ENCODE assay signal across 26 cellular contexts in the genomic region with DNA sequence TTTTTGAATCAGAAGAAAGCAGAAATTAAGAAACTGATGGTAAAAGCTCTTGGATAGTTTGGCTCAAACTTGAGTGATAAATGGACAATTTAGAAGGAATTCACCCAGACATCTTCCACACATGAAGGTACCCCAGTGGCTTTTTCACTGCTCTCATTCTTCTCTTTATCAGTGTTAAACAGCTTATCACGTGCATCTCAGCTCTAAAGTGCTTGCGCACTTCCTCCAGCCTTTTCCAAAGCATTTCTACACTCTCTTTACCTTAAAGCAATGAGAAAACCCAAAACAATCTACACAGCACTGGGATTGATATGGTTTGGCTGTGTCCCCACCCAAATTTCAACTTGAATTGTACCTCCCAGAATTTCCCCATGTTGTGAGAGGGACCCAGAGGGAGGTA.
"Had no signal": no experiment of that assay in that cellular context is flagged by ENCODE, and none has a peak within 500 bp of the region (broad histone marks: within the 10 kb centered on the region; RNA-seq: fewer than 3 reads in every experiment).

No MANE protein-coding gene starts in this region.

- H3K4me1 Mint-ChIP-seq: naive thymus-derived CD4-positive, alpha-beta T cell; stimulated activated naive B cell treated with anti-CD40 and anti-IgM and Interleukin-4, amounts not matched to agents 10 μg/mL and 1 μg/mL and 100 μg/mL, for 72 hours had no signal

- H3K4me3 Mint-ChIP-seq: naive thymus-derived CD4-positive, alpha-beta T cell; natural killer cell treated with Interleukin-12 subunit alpha and Interleukin-12 subunit beta and Interleukin-15 and Interleukin-18, amount 100 ng/mL, for 72 hours; neural crest cell; stimulated activated naive B cell treated with anti-CD40 and anti-IgM and Interleukin-4, amounts not matched to agents 10 μg/mL and 1 μg/mL and 100 μg/mL, for 72 hours had no signal

- H3K4me3 ChIP-seq: hepatocyte, left ventricle myocardium inferior, lung, mucosa of descending colon, right atrium auricular region, right lobe of liver, stomach, suprapubic skin, thoracic aorta, tibial artery, uterus had no signal

- H3K9me3 Mint-ChIP-seq: neural crest cell, type B pancreatic cell had no signal

- H3K36me3 ChIP-seq: left ventricle myocardium inferior, neutrophil, right atrium auricular region, right lobe of liver, stomach, suprapubic skin, thoracic aorta, tibial artery, uterus had no signal

- DNase-seq: islet precursor cell; left ventricle myocardium inferior; midbrain; mucosa of descending colon; naive thymus-derived CD4-positive, alpha-beta T cell; occipital lobe; right lobe of liver; stimulated activated CD4-positive, alpha-beta T cell treated with anti-CD3 and anti-CD28 coated beads, Interleukin-12 subunit alpha, Interleukin-12 subunit beta, amount 100 ng/mL, for 4 hours; stimulated activated CD4-positive, alpha-beta T cell treated with anti-CD3 and anti-CD28 coated beads, Interleukin-15, amount 100 ng/mL, for 24 hours; stimulated activated CD4-positive, alpha-beta T cell treated with anti-CD3 and anti-CD28 coated beads, Interleukin-2, amount 100 ng/mL, for 24 hours; stimulated activated CD4-positive, alpha-beta T cell treated with anti-CD3 and anti-CD28 coated beads, Interleukin-4, amount 100 ng/mL, for 1 hour; stimulated activated naive B cell treated with anti-CD40 and anti-IgM and Interleukin-4, amounts not matched to agents 10 μg/mL and 1 μg/mL and 100 μg/mL, for 72 hours; stimulated activated naive CD8-positive, alpha-beta T cell treated with anti-CD3 and anti-CD28 coated beads, Interleukin-15, Interleukin-2, amounts not matched to agents 100 U/mL and 50 U/mL, for 24 hours; stomach; tibial artery; uterus had no signal

- H3K27ac Mint-ChIP-seq: naive thymus-derived CD4-positive, alpha-beta T cell; natural killer cell treated with Interleukin-12 subunit alpha and Interleukin-12 subunit beta and Interleukin-15 and Interleukin-18, amount 100 ng/mL, for 72 hours; stimulated activated naive B cell treated with anti-CD40 and anti-IgM and Interleukin-4, amounts not matched to agents 10 μg/mL and 1 μg/mL and 100 μg/mL, for 72 hours; type B pancreatic cell had no signal

- H3K27ac ChIP-seq: hepatocyte, left ventricle myocardium inferior, neutrophil, parathyroid adenoma, right atrium auricular region, right lobe of liver, stomach, suprapubic skin, thoracic aorta, tibial artery, uterus had no signal

- H3K4me2 ChIP-seq: hepatocyte had no signal

- H3K9me3 ChIP-seq: left ventricle myocardium inferior, mucosa of descending colon, neutrophil, right atrium auricular region, right lobe of liver, stomach, suprapubic skin, thoracic aorta, tibial artery, uterus had no signal

- H3K27me3 ChIP-seq: hepatocyte, neutrophil, right atrium auricular region, right lobe of liver, stomach, suprapubic skin, tibial artery, uterus had no signal

- H3K36me3 Mint-ChIP-seq: naive thymus-derived CD4-positive, alpha-beta T cell; stimulated activated naive B cell treated with anti-CD40 and anti-IgM and Interleukin-4, amounts not matched to agents 10 μg/mL and 1 μg/mL and 100 μg/mL, for 72 hours; type B pancreatic cell had no signal

- H3K4me1 ChIP-seq: left ventricle myocardium inferior, parathyroid adenoma, right atrium auricular region, right lobe of liver, stomach, suprapubic skin, tibial artery, uterus had no signal

- H2AFZ ChIP-seq: hepatocyte, parathyroid adenoma had no signal

- H3K27me3 Mint-ChIP-seq: naive thymus-derived CD4-positive, alpha-beta T cell; natural killer cell treated with Interleukin-12 subunit alpha and Interleukin-12 subunit beta and Interleukin-15 and Interleukin-18, amount 100 ng/mL, for 72 hours; stimulated activated naive B cell treated with anti-CD40 and anti-IgM and Interleukin-4, amounts not matched to agents 10 μg/mL and 1 μg/mL and 100 μg/mL, for 72 hours had no signal

- H3K9ac ChIP-seq: parathyroid adenoma had no signal

- ATAC-seq: mucosa of descending colon; naive thymus-derived CD4-positive, alpha-beta T cell; natural killer cell treated with Interleukin-12 subunit alpha and Interleukin-12 subunit beta and Interleukin-15 and Interleukin-18, amount 100 ng/mL, for 72 hours; right lobe of liver; stimulated activated naive B cell treated with anti-CD40 and anti-IgM and Interleukin-4, amounts not matched to agents 10 μg/mL and 1 μg/mL and 100 μg/mL, for 72 hours; stimulated activated naive CD8-positive, alpha-beta T cell treated with anti-CD3 and anti-CD28 coated beads, Interleukin-15, Interleukin-2, amounts not matched to agents 100 U/mL and 50 U/mL, for 24 hours had no signal

- H3K79me2 ChIP-seq: hepatocyte, parathyroid adenoma had no signal
